ENCODE assay signal across 23 cellular contexts in genomic region chr3:189646902-189647542, GRCh38. TPM values are rescaled to one million over a fixed set of nuclear protein-coding genes. Genes with fewer than 3 reads are reported as not detected.
"Had no signal": no experiment of that assay in that cellular context is flagged by ENCODE, and none has a peak within 500 bp of the region (broad histone marks: within the 10 kb centered on the region; RNA-seq: fewer than 3 reads in every experiment).

No MANE protein-coding gene starts in this region.

- H3K4me1 ChIP-seq: colonic mucosa, heart left ventricle, left lung, right atrium auricular region, tibial nerve, uterus had no signal

- H3K27ac ChIP-seq: brain microvascular endothelial cell, colonic mucosa, heart left ventricle, left lung, right atrium auricular region, tibial nerve, uterus, VCaP had no signal

- H3K4me3 ChIP-seq: colonic mucosa, heart left ventricle, left lung, right atrium auricular region, tibial nerve, uterus had no signal

- H3K27me3 ChIP-seq: brain microvascular endothelial cell, colonic mucosa, heart left ventricle, left lung, right atrium auricular region, tibial nerve, uterus had no signal

- ATAC-seq: activated T-cell treated with anti-CD3 and anti-CD28 coated beads, Interleukin-2, amount 50 U/mL, for 4 hours; heart left ventricle; left lung; stimulated activated naive CD8-positive, alpha-beta T cell treated with anti-CD3 and anti-CD28 coated beads, Interleukin-15, Interleukin-2, amounts not matched to agents 100 U/mL and 50 U/mL, for 24 hours had no signal

- H3K9me3 ChIP-seq: colonic mucosa, heart left ventricle, left lung, right atrium auricular region, tibial nerve, uterus had no signal

- FAIRE-seq: endometrium, frontal cortex had no signal

- H3K36me3 ChIP-seq: brain microvascular endothelial cell, colonic mucosa, heart left ventricle, left lung, right atrium auricular region, tibial nerve, uterus had no signal

- DNase-seq: activated CD4-positive, alpha-beta T cell treated with anti-CD3 and anti-CD28 coated beads, Interleukin-2, amount 50 U/mL, for 1 hour; activated CD4-positive, CD25-positive, alpha-beta regulatory T cell treated with anti-CD3 and anti-CD28 coated beads, Interleukin-2, amount 50 U/mL, for 72 hours; activated CD8-positive, alpha-beta memory T cell treated with anti-CD3 and anti-CD28 coated beads, Interleukin-2, amount 50 U/mL, for 4 hours; activated naive CD4-positive, alpha-beta T cell treated with anti-CD3 and anti-CD28 coated beads, Interleukin-2, amount 10 ng/mL, durations not matched to agents 7 days and 5 days; activated T-cell treated with anti-CD3 and anti-CD28 coated beads, Interleukin-2, amount 50 U/mL, for 4 hours; aorta; brain microvascular endothelial cell; central memory CD4-positive, alpha-beta T cell; colonic mucosa; erythroblast; heart left ventricle; left lung; mammary epithelial cell; nephron progenitor cell; nucleus accumbens; stimulated activated CD4-positive, alpha-beta T cell treated with anti-CD3 and anti-CD28 coated beads, Interleukin-2, amount 100 ng/mL, for 24 hours; stimulated activated naive CD8-positive, alpha-beta T cell treated with anti-CD3 and anti-CD28 coated beads, Interleukin-15, Interleukin-2, amounts not matched to agents 100 U/mL and 50 U/mL, for 24 hours; uterus had no signal

RNA-seq across cellular contexts. Expression of gene TP63, which starts 15.8 kb away (rescaled TPM):
- total RNA-seq: colonic mucosa had no signal
